ENCODE assay signal across 21 cellular contexts in genomic region chr18:67628674-67629073, GRCh38.
"Had no signal": no experiment of that assay in that cellular context is flagged by ENCODE, and none has a peak within 500 bp of the region (broad histone marks: within the 10 kb centered on the region; RNA-seq: fewer than 3 reads in every experiment).

No MANE protein-coding gene starts in this region.

- H3K27ac Mint-ChIP-seq: endodermal cell; naive thymus-derived CD4-positive, alpha-beta T cell; nephron progenitor cell; stimulated activated naive B cell treated with anti-CD40 and anti-IgM and Interleukin-4, amounts not matched to agents 10 μg/mL and 1 μg/mL and 100 μg/mL, for 72 hours; stimulated activated naive CD8-positive, alpha-beta T cell treated with anti-CD3 and anti-CD28 coated beads, Interleukin-15, amount 100 ng/mL, for 72 hours had no signal

- H3K9me3 ChIP-seq: heart left ventricle, psoas muscle, right lobe of liver, testis, tibial nerve had no signal

- H3K27ac ChIP-seq: coronary artery, heart left ventricle, parathyroid adenoma, psoas muscle, right lobe of liver, testis, tibial nerve had no signal

- H3K27me3 ChIP-seq: heart left ventricle, right lobe of liver, testis, tibial nerve had no signal

- H3K9me3 Mint-ChIP-seq: endodermal cell; nephron progenitor cell; stimulated activated naive B cell treated with anti-CD40 and anti-IgM and Interleukin-4, amounts not matched to agents 10 μg/mL and 1 μg/mL and 100 μg/mL, for 72 hours; stimulated activated naive CD8-positive, alpha-beta T cell treated with anti-CD3 and anti-CD28 coated beads, Interleukin-15, amount 100 ng/mL, for 72 hours had no signal

- H3K27me3 Mint-ChIP-seq: stimulated activated naive B cell treated with anti-CD40 and anti-IgM and Interleukin-4, amounts not matched to agents 10 μg/mL and 1 μg/mL and 100 μg/mL, for 72 hours; stimulated activated naive CD8-positive, alpha-beta T cell treated with anti-CD3 and anti-CD28 coated beads, Interleukin-15, amount 100 ng/mL, for 72 hours had no signal

- H3K79me2 ChIP-seq: parathyroid adenoma had no signal

- DNase-seq: effector CD4-positive, alpha-beta T cell; erythroblast; heart left ventricle; hypothalamus; left cardiac atrium; left ventricle myocardium superior; naive thymus-derived CD4-positive, alpha-beta T cell; nephron progenitor cell; psoas muscle; retina; stimulated activated CD4-positive, alpha-beta T cell treated with anti-CD3 and anti-CD28 coated beads, Interleukin-2, amount 100 ng/mL, for 24 hours; stimulated activated CD4-positive, alpha-beta T cell treated with anti-CD3 and anti-CD28 coated beads, Interleukin-4, amount 100 ng/mL, for 4 hours; stimulated activated naive B cell treated with anti-CD40 and anti-IgM and Interleukin-4, amounts not matched to agents 10 μg/mL and 1 μg/mL and 100 μg/mL, for 72 hours; stimulated activated naive CD8-positive, alpha-beta T cell treated with anti-CD3 and anti-CD28 coated beads, Interleukin-15, amount 100 ng/mL, for 72 hours; testis had no signal

- H3K9ac ChIP-seq: parathyroid adenoma had no signal

- H3K36me3 Mint-ChIP-seq: naive thymus-derived CD4-positive, alpha-beta T cell; stimulated activated naive B cell treated with anti-CD40 and anti-IgM and Interleukin-4, amounts not matched to agents 10 μg/mL and 1 μg/mL and 100 μg/mL, for 72 hours had no signal

- H3K36me3 ChIP-seq: heart left ventricle, right lobe of liver, tibial nerve had no signal

- H3K4me1 Mint-ChIP-seq: naive thymus-derived CD4-positive, alpha-beta T cell; nephron progenitor cell; stimulated activated naive B cell treated with anti-CD40 and anti-IgM and Interleukin-4, amounts not matched to agents 10 μg/mL and 1 μg/mL and 100 μg/mL, for 72 hours; stimulated activated naive CD8-positive, alpha-beta T cell treated with anti-CD3 and anti-CD28 coated beads, Interleukin-15, amount 100 ng/mL, for 72 hours had no signal

- H3K4me1 ChIP-seq: heart left ventricle, parathyroid adenoma, psoas muscle, right lobe of liver, testis, tibial nerve had no signal

- H3K4me3 ChIP-seq: coronary artery, heart left ventricle, lung, psoas muscle, right lobe of liver, tibial nerve had no signal

- H3K4me3 Mint-ChIP-seq: endodermal cell; naive thymus-derived CD4-positive, alpha-beta T cell; nephron progenitor cell; stimulated activated naive B cell treated with anti-CD40 and anti-IgM and Interleukin-4, amounts not matched to agents 10 μg/mL and 1 μg/mL and 100 μg/mL, for 72 hours; stimulated activated naive CD8-positive, alpha-beta T cell treated with anti-CD3 and anti-CD28 coated beads, Interleukin-15, amount 100 ng/mL, for 72 hours had no signal
